In genomic region chr10:77301305-77301730, GRCh38 we compare ENCODE assay signal across 1 cellular context.
TF ChIP-seq lines count a peak whose summit lies in the region.

No MANE protein-coding gene starts in this region.

TF ChIP-seq in GM23338, 12 proteins besides CTCF, POLR2A, EP300 and RAD21 (continued from another document):
- TF ChIP-seq EZH2phosphoT487 (IDR thresholded peaks at IDR 0.05; ENCODE audit: unreplicated experiment): no peak
- no peak for TF ChIP-seq ZNF462 (CRISPR knock-in tag; IDR thresholded peaks at IDR 0.05)
- no peak for TF ChIP-seq ETS1 (IDR thresholded peaks at IDR 0.05)
- TF ChIP-seq STAT1 (IDR thresholded peaks at IDR 0.05; ENCODE audit: unreplicated experiment): no peak
- TF ChIP-seq NANOG (IDR thresholded peaks at IDR 0.05; ENCODE audit: borderline replicate concordance): no peak
- no peak for TF ChIP-seq CREB1 (CRISPR knock-in tag; IDR thresholded peaks at IDR 0.05; ENCODE audit: low read depth)
TF ChIP-seq in GM23338: peak in this region for 0.
